8 cellular contexts compared by ENCODE assay signal in genomic region chr1:154420172-154420571, GRCh38. TPM values are rescaled to one million over a fixed set of nuclear protein-coding genes. Genes with fewer than 3 reads are reported as not detected.
DNase-seq lines count a peak whose midpoint lies in the region; ATAC-seq, FAIRE-seq and TF ChIP-seq lines count a peak whose summit lies in the region.

No MANE protein-coding gene starts in this region.

- H3K4me1 ChIP-seq in mesendoderm (ENCODE audit: control insufficient read depth, low read depth, low read length) = no peaks in the 10 kb centered on the region

- DNase-seq in GM12891 (ENCODE audit: insufficient read length, low spot score) (peak; percentile 54), NOMO-1 treated with DMSO at 0.1 percent for 48 hours (lab: John Stamatoyannopoulos, UW; ENCODE audit: unreplicated experiment) (peak; percentile 74), Right ventricle myocardium superior (peak; percentile 91), sciatic nerve (ENCODE audit: low spot score) (peak; percentile 86), GM19238 (ENCODE audit: insufficient read length, low spot score) (no peak), mesendoderm (no peak)
- peak in 1 of 2 donors; percentile 73 for DNase-seq in activated naive CD4-positive, alpha-beta T cell treated with anti-CD3 and anti-CD28 coated beads, Interleukin-2, amount 50 U/mL, for 72 hours (ENCODE audit: low spot score in 2 of 2)

- no peak overlapping the region for H3K9ac ChIP-seq in mesendoderm (ENCODE audit: low read length)

- no peak overlapping the region for H4K8ac ChIP-seq in mesendoderm (ENCODE audit: low read depth, low read length)

- H3K23ac ChIP-seq in mesendoderm (ENCODE audit: low read length) = no peak overlapping the region

- peak; percentile 73 to 86 for ATAC-seq in activated naive CD4-positive, alpha-beta T cell treated with anti-CD3 and anti-CD28 coated beads, Interleukin-2, amount 50 U/mL, for 72 hours
- ATAC-seq in Right ventricle myocardium superior (ENCODE audit: poor library complexity) (peak; percentile 83), sciatic nerve (peak; percentile 89), GM21381 (IDR thresholded peaks at IDR 0.05; ENCODE audit: unreplicated experiment) (no peak)

- no peaks in the 10 kb centered on the region for H3K79me1 ChIP-seq in mesendoderm (ENCODE audit: low read length)

- intact Hi-C loops in Right ventricle myocardium superior (cut with DNase I) = no loop called here
- intact Hi-C loops in sciatic nerve (cut with DNase I) = no loop called here

- no peaks in the 10 kb centered on the region for H3K36me3 ChIP-seq in mesendoderm (ENCODE audit: control insufficient read depth, insufficient read depth, low read length)

- no peak overlapping the region for H3K56ac ChIP-seq in mesendoderm (ENCODE audit: low read length)

- peak; percentile 13 for FAIRE-seq in GM12891 (lab: Jason Lieb, UNC)

- no peak overlapping the region for H2BK5ac ChIP-seq in mesendoderm (ENCODE audit: low read length)

- H3K27ac ChIP-seq in mesendoderm (ENCODE audit: low read depth, low read length) = no peak overlapping the region

- no peak overlapping the region for H3K4me2 ChIP-seq in mesendoderm (ENCODE audit: low read length)

- H3K9me3 Mint-ChIP-seq in activated naive CD4-positive, alpha-beta T cell treated with anti-CD3 and anti-CD28 coated beads, Interleukin-2, amount 50 U/mL, for 72 hours = no peaks in the 10 kb centered on the region

- H3K4ac ChIP-seq in mesendoderm (ENCODE audit: low read depth, low read length) = no peak overlapping the region

- H3K27me3 ChIP-seq in mesendoderm (ENCODE audit: insufficient read depth, low read length, poor library complexity) = no peaks in the 10 kb centered on the region

- peak overlapping the region; percentile 86 to 96 for H3K27ac Mint-ChIP-seq in activated naive CD4-positive, alpha-beta T cell treated with anti-CD3 and anti-CD28 coated beads, Interleukin-2, amount 50 U/mL, for 72 hours

- TF ChIP-seq POLR2A in GM12891 (IDR thresholded peaks at IDR 0.05; ENCODE audit: low read depth, low read length) = no peak

- H3K4me3 ChIP-seq in mesendoderm (ENCODE audit: low read length) = no peak overlapping the region

- H3K18ac ChIP-seq in mesendoderm (ENCODE audit: low read length) = no peak overlapping the region

- H2BK15ac ChIP-seq in mesendoderm (replicated peaks; ENCODE audit: low read depth) = no peak overlapping the region

- H4K5ac ChIP-seq in mesendoderm (ENCODE audit: low read length) = no peak overlapping the region

- H2BK120ac ChIP-seq in mesendoderm (ENCODE audit: low read depth, low read length) = no peak overlapping the region

- H3K79me2 ChIP-seq in mesendoderm (ENCODE audit: control insufficient read depth, insufficient read depth, low read length) = no peaks in the 10 kb centered on the region

- no CpG with 5 or more reads among the region's 5 CpGs for WGBS in mesendoderm (ENCODE audit: extremely low coverage, insufficient coverage, low lambda C conversion rate)

- no peak overlapping the region for H2AK5ac ChIP-seq in mesendoderm (ENCODE audit: low read length)

- H3K36me3 Mint-ChIP-seq in activated naive CD4-positive, alpha-beta T cell treated with anti-CD3 and anti-CD28 coated beads, Interleukin-2, amount 50 U/mL, for 72 hours = no peaks in the 10 kb centered on the region

TF ChIP-seq in GM12891, 5 proteins besides CTCF, POLR2A, EP300 and RAD21:
- TF ChIP-seq POLR2AphosphoS5 (IDR thresholded peaks at IDR 0.05; ENCODE audit: low read depth, low read length) = no peak
- no peak for TF ChIP-seq POU2F2 (IDR thresholded peaks at IDR 0.05; ENCODE audit: low read depth, low read length)
- no peak for TF ChIP-seq TAF1 (IDR thresholded peaks at IDR 0.05; ENCODE audit: low read depth, low read length)
- no peak for TF ChIP-seq PAX5 (IDR thresholded peaks at IDR 0.05; ENCODE audit: insufficient read depth, low read length, severe bottlenecking)
- TF ChIP-seq SPI1 (IDR thresholded peaks at IDR 0.05; ENCODE audit: low read depth, low read length) = no peak

RNA-seq across cellular contexts. Expression of gene IL6R, which starts 15.0 kb away (rescaled TPM):
- polyA plus RNA-seq in GM12891 (2012; ENCODE audit: low read depth, missing spikeins) = 4.9 TPM
- 1 to 10 TPM; 6.7 to 8.5 TPM for total RNA-seq in activated naive CD4-positive, alpha-beta T cell treated with anti-CD3 and anti-CD28 coated beads, Interleukin-2, amount 50 U/mL, for 72 hours
- total RNA-seq in Right ventricle myocardium superior (10.3 TPM), sciatic nerve (26.6 TPM)
- polyA plus RNA-seq in mesendoderm (2013, experiment 1 of 2) = 2.4 TPM
- polyA plus RNA-seq in mesendoderm (2013, experiment 2 of 2) = 3.6 TPM

Comparison
In these comparisons a context has a peak if more than half of its experiments do, and no peak if none do; other contexts are left out.
1. DNase-seq: peak in GM12891 (single experiment), NOMO-1 treated with DMSO at 0.1 percent for 48 hours (single experiment), Right ventricle myocardium superior (single experiment) and sciatic nerve (single experiment); none in GM19238 (single experiment) and mesendoderm (single experiment).